Comparison of ENCODE assay signal across 10 cellular contexts in genomic region chr3:141275032-141275422, GRCh38. TPM values are rescaled to one million over a fixed set of nuclear protein-coding genes. Genes with fewer than 3 reads are reported as not detected.
DNase-seq lines count a peak whose midpoint lies in the region; ATAC-seq and TF ChIP-seq lines count a peak whose summit lies in the region.
"Had no signal": no experiment of that assay in that cellular context is flagged by ENCODE, and none has a peak within 500 bp of the region (broad histone marks: within the 10 kb centered on the region; RNA-seq: fewer than 3 reads in every experiment).

No MANE protein-coding gene starts in this region.

- H3K27ac Mint-ChIP-seq in activated naive CD4-positive, alpha-beta T cell treated with anti-CD3 and anti-CD28 coated beads, Interleukin-2, amount 50 U/mL, for 72 hours = peak overlapping the region; percentile 4 to 81

- H3K79me2 ChIP-seq in parathyroid adenoma (no peaks in the 10 kb centered on the region), MM.1S (ENCODE audit: low read length) (no peaks in the 10 kb centered on the region)

- H3K4me1 ChIP-seq in parathyroid adenoma (peaks cover 70% of the 10 kb centered on the region), MM.1S (ENCODE audit: low read length) (no peaks in the 10 kb centered on the region)

- H2AFZ ChIP-seq in parathyroid adenoma (no peak overlapping the region), MM.1S (ENCODE audit: low read length) (no peak overlapping the region)

- TF ChIP-seq CTCF in parathyroid adenoma (IDR thresholded peaks at IDR 0.05) = no peak
- TF ChIP-seq CTCF in MM.1S (IDR thresholded peaks at IDR 0.05; ENCODE audit: low read length) = no peak

- H4K20me1 ChIP-seq in MM.1S (ENCODE audit: insufficient read depth, low read length) = no peaks in the 10 kb centered on the region

- peak; percentile 54 for ATAC-seq in HG03354 (IDR thresholded peaks at IDR 0.05; ENCODE audit: poor library complexity, severe bottlenecking, unreplicated experiment)
- ATAC-seq in activated naive CD4-positive, alpha-beta T cell treated with anti-CD3 and anti-CD28 coated beads, Interleukin-2, amount 50 U/mL, for 72 hours = peak; percentile 81 to 98

- no peak overlapping the region for H3K4me2 ChIP-seq in parathyroid adenoma (ENCODE audit: low read length)
- H3K4me2 ChIP-seq in MM.1S (ENCODE audit: low read depth, low read length) = no peak overlapping the region

- peak; percentile 18 for DNase-seq in SIG-M5 treated with dmso at 0.1 percent for 504 hours (lab: John Stamatoyannopoulos, UW; ENCODE audit: unreplicated experiment)
- DNase-seq in SIG-M5 (lab: John Stamatoyannopoulos, UW) = no peak
- DNase-seq in activated naive CD4-positive, alpha-beta T cell treated with anti-CD3 and anti-CD28 coated beads, Interleukin-2, amount 50 U/mL, for 72 hours (ENCODE audit: low spot score in 2 of 2) = no peak
- DNase-seq in NCI-H1092 (lab: John Stamatoyannopoulos, UW) = no peak
- no peak for DNase-seq in superior temporal gyrus (ENCODE audit: extremely low spot score)
- no peak for DNase-seq in MM.1S
- DNase-seq: SHP77 had no signal

- H3K9me3 ChIP-seq in parathyroid adenoma (ENCODE audit: control insufficient read depth, low read length) (no peaks in the 10 kb centered on the region), MM.1S (replicated peaks; ENCODE audit: insufficient read depth, low read length) (no peaks in the 10 kb centered on the region)
- H3K9me3 ChIP-seq: A549 had no signal

- H3K36me3 ChIP-seq in parathyroid adenoma (ENCODE audit: control insufficient read depth, insufficient read depth, low read length) = no peaks in the 10 kb centered on the region
- H3K36me3 ChIP-seq in MM.1S (replicated peaks; ENCODE audit: insufficient read depth, low read length) = no peaks in the 10 kb centered on the region

- H3K27ac ChIP-seq in parathyroid adenoma (peak overlapping the region; percentile 92), MM.1S (ENCODE audit: low read length) (no peak overlapping the region)

- H3K9me3 Mint-ChIP-seq in activated naive CD4-positive, alpha-beta T cell treated with anti-CD3 and anti-CD28 coated beads, Interleukin-2, amount 50 U/mL, for 72 hours = no peaks in the 10 kb centered on the region

- H3K9me2 ChIP-seq in MM.1S (replicated peaks; ENCODE audit: insufficient read depth, low read length) = no peaks in the 10 kb centered on the region

- H3F3A ChIP-seq in MM.1S (ENCODE audit: insufficient read depth, low read length) = no peaks in the 10 kb centered on the region

- no peaks in the 10 kb centered on the region for H3K27me3 ChIP-seq in parathyroid adenoma (ENCODE audit: control insufficient read depth, insufficient read depth, low read length)
- H3K27me3 ChIP-seq in MM.1S (replicated peaks; ENCODE audit: insufficient read depth, low read length) = no peaks in the 10 kb centered on the region

- H3K4me3 ChIP-seq in parathyroid adenoma (ENCODE audit: low read depth, low read length) = no peak overlapping the region
- no peak overlapping the region for H3K4me3 ChIP-seq in MM.1S (ENCODE audit: low read length)
- H3K4me3 ChIP-seq: A549 had no signal

- no peaks in the 10 kb centered on the region for H3K36me3 Mint-ChIP-seq in activated naive CD4-positive, alpha-beta T cell treated with anti-CD3 and anti-CD28 coated beads, Interleukin-2, amount 50 U/mL, for 72 hours

- no peak overlapping the region for H3K9ac ChIP-seq in parathyroid adenoma
- H3K9ac ChIP-seq in MM.1S (ENCODE audit: low read length) = no peak overlapping the region

RNA-seq across cellular contexts. Expression of gene PXYLP1, which starts 43.4 kb away (rescaled TPM):
- total RNA-seq in activated naive CD4-positive, alpha-beta T cell treated with anti-CD3 and anti-CD28 coated beads, Interleukin-2, amount 50 U/mL, for 72 hours = 10 to 100 TPM in 1 of 2 donors, 1 to 10 TPM in 1; 9.7 to 17.5 TPM
